Comparison of ENCODE assay signal across 21 cellular contexts in genomic region chr5:84985148-84985547, GRCh38.
DNase-seq lines count a peak whose midpoint lies in the region; ATAC-seq, FAIRE-seq and TF ChIP-seq lines count a peak whose summit lies in the region.
"Had no signal": no experiment of that assay in that cellular context is flagged by ENCODE, and none has a peak within 500 bp of the region (broad histone marks: within the 10 kb centered on the region; RNA-seq: fewer than 3 reads in every experiment).

No MANE protein-coding gene starts in this region.

- 0 out of 2 replicates have a peak overlapping the region, but pooled peaks have one; percentile 11 for H2AFZ ChIP-seq in H1 (ENCODE audit: low read length)
- H2AFZ ChIP-seq: GM23248 had no signal

- H3K27ac ChIP-seq in SJCRH30, result peak overlapping the region; percentile 93
- H3K27ac ChIP-seq in H1 (ENCODE audit: low read depth, low read length), result no peak overlapping the region
- H3K27ac ChIP-seq: 22Rv1, BLaER1, GM23248 had no signal

- H3K9me3 ChIP-seq in SJCRH30 (replicated peaks) (no peaks in the 10 kb centered on the region), H1 (ENCODE audit: insufficient read depth in 2 of 2, low read depth in 1 of 2, low read length in 1 of 2) (no peaks in the 10 kb centered on the region)
- H3K9me3 ChIP-seq: BLaER1, HAP-1 had no signal

- no peak overlapping the region for H3K23ac ChIP-seq in H1 (ENCODE audit: insufficient read length)

- H3K27me3 Mint-ChIP-seq in activated T-cell treated with anti-CD3 and anti-CD28 coated beads, Interleukin-2, amount 50 U/mL, for 72 hours (ENCODE audit: low read depth), result no peaks in the 10 kb centered on the region
- no peaks in the 10 kb centered on the region for H3K27me3 Mint-ChIP-seq in activated CD8-positive, alpha-beta memory T cell treated with anti-CD3 and anti-CD28 coated beads, Interleukin-2, amount 10 ng/mL, durations not matched to agents 7 days and 5 days
- H3K27me3 Mint-ChIP-seq: B cell; CD4-positive, alpha-beta T cell; CD8-positive, alpha-beta memory T cell had no signal

- no peak overlapping the region for H4K8ac ChIP-seq in H1 (ENCODE audit: extremely low read depth, insufficient read depth, low read length)

- no peaks in the 10 kb centered on the region for H3K79me2 ChIP-seq in H1 (ENCODE audit: control insufficient read depth in 1 of 2, insufficient read depth in 2 of 2, low read length in 2 of 2)

- H3K4me3 ChIP-seq in SJCRH30 (peak overlapping the region; percentile 48), H1 (ENCODE audit: extremely low read depth in 1 of 4, insufficient read depth in 2 of 4, low read depth in 3 of 4, low read length in 4 of 4) (no peak overlapping the region)
- H3K4me3 ChIP-seq: BLaER1, GM23248, HAP-1 had no signal

- 49% methylated on average over 3 of the region's 3 CpGs; no CpG with 5 or more reads in 1 of the 2 experiments for WGBS in H1 (ENCODE audit: extremely low coverage in 1 of 2, insufficient coverage in 1 of 2, insufficient read length in 1 of 2, insufficient replicate concordance in 2 of 2, low coverage in 1 of 2, low lambda C conversion rate in 2 of 2, missing lambda C conversion rate in 1 of 2), 2 experiments

- no peak for TF ChIP-seq EP300 in H1 (IDR thresholded peaks at IDR 0.05; ENCODE audit: borderline replicate concordance in 1 of 2, low read depth in 2 of 2, low read length in 2 of 2)

- no peak for FAIRE-seq in H1 (lab: Jason Lieb, UNC)
- FAIRE-seq: D721Med, GM19239 had no signal

- no peaks in the 10 kb centered on the region for H3K36me3 ChIP-seq in SJCRH30
- H3K36me3 ChIP-seq in H1 (ENCODE audit: control insufficient read depth in 2 of 4, insufficient read depth in 4 of 4, low read length in 3 of 4), result no peaks in the 10 kb centered on the region
- H3K36me3 ChIP-seq: BLaER1, HAP-1 had no signal

- no peak overlapping the region for H2BK120ac ChIP-seq in H1 (replicated peaks; ENCODE audit: low read depth, low read length)

- no peak for TF ChIP-seq POLR2A in H1 (IDR thresholded peaks at IDR 0.05; ENCODE audit: control extremely low read depth in 1 of 2, low read depth in 2 of 2, low read length in 2 of 2)

- H2BK20ac ChIP-seq in H1 (ENCODE audit: low read length), result no peak overlapping the region

- H4K5ac ChIP-seq in H1 (ENCODE audit: insufficient read length, low read depth, low read length), result no peak overlapping the region

- H4K91ac ChIP-seq in H1 (replicated peaks; ENCODE audit: insufficient read length, low read length), result no peak overlapping the region

- no peak overlapping the region for H3K18ac ChIP-seq in H1 (ENCODE audit: extremely low read depth, low read length)

- H2BK5ac ChIP-seq in H1 (ENCODE audit: low read depth, low read length), result no peak overlapping the region

- no peaks in the 10 kb centered on the region for H3K23me2 ChIP-seq in H1 (ENCODE audit: low read depth, low read length)

- no peak overlapping the region for H3K27ac Mint-ChIP-seq in activated T-cell treated with anti-CD3 and anti-CD28 coated beads, Interleukin-2, amount 50 U/mL, for 72 hours
- no peak overlapping the region for H3K27ac Mint-ChIP-seq in activated CD8-positive, alpha-beta memory T cell treated with anti-CD3 and anti-CD28 coated beads, Interleukin-2, amount 10 ng/mL, durations not matched to agents 7 days and 5 days
- H3K27ac Mint-ChIP-seq: B cell; CD14-positive monocyte; CD4-positive, alpha-beta T cell; CD8-positive, alpha-beta memory T cell had no signal

- no peaks in the 10 kb centered on the region for H3K4me1 Mint-ChIP-seq in activated T-cell treated with anti-CD3 and anti-CD28 coated beads, Interleukin-2, amount 50 U/mL, for 72 hours (ENCODE audit: low read depth)
- no peaks in the 10 kb centered on the region for H3K4me1 Mint-ChIP-seq in activated CD8-positive, alpha-beta memory T cell treated with anti-CD3 and anti-CD28 coated beads, Interleukin-2, amount 10 ng/mL, durations not matched to agents 7 days and 5 days
- H3K4me1 Mint-ChIP-seq: B cell; CD14-positive monocyte; CD8-positive, alpha-beta memory T cell had no signal

- H3K4ac ChIP-seq in H1 (replicated peaks; ENCODE audit: insufficient read length, low read depth, low read length), result no peak overlapping the region

- CTCF ChIA-PET in H1 (lab: Charles Lee; ENCODE audit: partially characterized antibody), result interaction anchor here (1.0 kb wide), 1 partner anchor 12 kb away, joined by 3 read pairs; no protein-coding TSS in a partner anchor
- CTCF ChIA-PET in activated CD8-positive, alpha-beta memory T cell treated with anti-CD3 and anti-CD28 coated beads, Interleukin-2, amount 10 ng/mL, durations not matched to agents 7 days and 5 days (lab: Charles Lee), result interaction anchor here (1.2 kb wide), 1 partner anchor 11 kb away, joined by 4 read pairs; no protein-coding TSS in a partner anchor

- H3K9ac ChIP-seq in H1 (replicated peaks in 1 of 4; ENCODE audit: extremely low read depth in 1 of 4, low read depth in 3 of 4, low read length in 3 of 4), result no peak overlapping the region
- H3K9ac ChIP-seq: BLaER1, GM23248 had no signal

- no peaks in the 10 kb centered on the region for H4K20me1 ChIP-seq in H1 (replicated peaks in 1 of 2; ENCODE audit: control insufficient read depth in 1 of 2, insufficient read depth in 2 of 2, low read length in 2 of 2)
- H4K20me1 ChIP-seq: BLaER1 had no signal

- no peak overlapping the region for H2BK12ac ChIP-seq in H1 (ENCODE audit: low read depth, low read length)

- no peak overlapping the region for H3K14ac ChIP-seq in H1 (ENCODE audit: insufficient read length)

- no peaks in the 10 kb centered on the region for H3K79me1 ChIP-seq in H1 (ENCODE audit: low read depth, low read length)

- DNase-seq in NCI-H748 (lab: John Stamatoyannopoulos, UW; ENCODE audit: unreplicated experiment) (peak; percentile 3), NCI-H748 treated with DMSO at 0.1 percent for 48 hours (lab: John Stamatoyannopoulos, UW) (no peak), EL (peak; percentile 3), SJCRH30 (peak in 1 of 2 experiments; percentile 56), H1 (ENCODE audit: low read depth in 1 of 2, low spot score in 2 of 2) (no peak), SW480 (ENCODE audit: low spot score) (no peak)
- DNase-seq in activated T-cell treated with anti-CD3 and anti-CD28 coated beads, Interleukin-2, amount 50 U/mL, for 72 hours, result no peak
- no peak for DNase-seq in activated CD8-positive, alpha-beta memory T cell treated with anti-CD3 and anti-CD28 coated beads, Interleukin-2, amount 10 ng/mL, durations not matched to agents 7 days and 5 days
- DNase-seq: CD4-positive, alpha-beta T cell; CD8-positive, alpha-beta memory T cell; DMS 273 treated with DMSO at 0.1 percent for 48 hours; DMS53; DMS79 treated with DMSO at 0.1 percent for 48 hours; GM23248 had no signal

- no peak for TF ChIP-seq RAD21 in H1 (IDR thresholded peaks at IDR 0.05 in 1 of 2, conservative IDR thresholded peaks at IDR 0.05 in 1 of 2; ENCODE audit: low read depth in 2 of 2, low read length in 2 of 2)

- H3K4me1 ChIP-seq in SJCRH30 (peaks cover 5% of the 10 kb centered on the region; the same call in 1 of the 2 replicates), H1 (replicated peaks in 1 of 4; ENCODE audit: control insufficient read depth in 3 of 4, insufficient read depth in 4 of 4, low read length in 3 of 4) (no peaks in the 10 kb centered on the region)
- H3K4me1 ChIP-seq: BLaER1, HAP-1 had no signal

- ATAC-seq in activated T-cell treated with anti-CD3 and anti-CD28 coated beads, Interleukin-2, amount 50 U/mL, for 72 hours (replicated peaks in 1 of 2), result no peak
- ATAC-seq in activated CD8-positive, alpha-beta memory T cell treated with anti-CD3 and anti-CD28 coated beads, Interleukin-2, amount 10 ng/mL, durations not matched to agents 7 days and 5 days, result no peak

- H3K4me3 Mint-ChIP-seq in activated T-cell treated with anti-CD3 and anti-CD28 coated beads, Interleukin-2, amount 50 U/mL, for 72 hours, result no peak overlapping the region
- no peak overlapping the region for H3K4me3 Mint-ChIP-seq in activated CD8-positive, alpha-beta memory T cell treated with anti-CD3 and anti-CD28 coated beads, Interleukin-2, amount 10 ng/mL, durations not matched to agents 7 days and 5 days
- H3K4me3 Mint-ChIP-seq: B cell; CD14-positive monocyte; CD4-positive, alpha-beta T cell; CD8-positive, alpha-beta memory T cell had no signal

- peaks cover 0 to 2% of the 10 kb centered on the region in 2 donors for H3K9me3 Mint-ChIP-seq in activated T-cell treated with anti-CD3 and anti-CD28 coated beads, Interleukin-2, amount 50 U/mL, for 72 hours
- H3K9me3 Mint-ChIP-seq in activated CD8-positive, alpha-beta memory T cell treated with anti-CD3 and anti-CD28 coated beads, Interleukin-2, amount 10 ng/mL, durations not matched to agents 7 days and 5 days (ENCODE audit: low read depth), result no peaks in the 10 kb centered on the region

- H3K27me3 ChIP-seq in SJCRH30 (no peaks in the 10 kb centered on the region), H1 (replicated peaks in 1 of 4; ENCODE audit: control insufficient read depth in 3 of 4, extremely low read depth in 1 of 4, insufficient read depth in 3 of 4, low read length in 3 of 4) (no peaks in the 10 kb centered on the region)
- H3K27me3 ChIP-seq: BLaER1 had no signal

- H2BK15ac ChIP-seq in H1 (ENCODE audit: low read length), result no peak overlapping the region

- POLR2A ChIA-PET in H1 (lab: Charles Lee; ENCODE audit: partially characterized antibody), result no interaction called here

- no peak overlapping the region for H2AK5ac ChIP-seq in H1 (ENCODE audit: low read depth, low read length)

- H3K36me3 Mint-ChIP-seq in activated T-cell treated with anti-CD3 and anti-CD28 coated beads, Interleukin-2, amount 50 U/mL, for 72 hours (ENCODE audit: insufficient read depth in 2 of 2), result no peaks in the 10 kb centered on the region
- no peaks in the 10 kb centered on the region for H3K36me3 Mint-ChIP-seq in activated CD8-positive, alpha-beta memory T cell treated with anti-CD3 and anti-CD28 coated beads, Interleukin-2, amount 10 ng/mL, durations not matched to agents 7 days and 5 days
- H3K36me3 Mint-ChIP-seq: CD14-positive monocyte; CD8-positive, alpha-beta memory T cell had no signal

- no peak for TF ChIP-seq CTCF in H1 (IDR thresholded peaks at IDR 0.05; ENCODE audit: control extremely low read depth in 1 of 3, insufficient read depth in 1 of 3, low read depth in 1 of 3, low read length in 3 of 3)

- no peak overlapping the region for H3K4me2 ChIP-seq in H1 (ENCODE audit: insufficient read depth in 1 of 2, low read depth in 2 of 2, low read length in 2 of 2)
- H3K4me2 ChIP-seq: BLaER1 had no signal

- no peak overlapping the region for H3K56ac ChIP-seq in H1 (replicated peaks; ENCODE audit: insufficient read length, low read depth, low read length)

TF ChIP-seq in H1, 55 proteins besides CTCF, POLR2A, EP300 and RAD21 (continues in another document):
- TF ChIP-seq RBBP5 (IDR thresholded peaks at IDR 0.05; ENCODE audit: borderline replicate concordance, low read depth, low read length) (no peak), ASH2L (IDR thresholded peaks at IDR 0.05; ENCODE audit: low read length) (no peak), HDAC6 (IDR thresholded peaks at IDR 0.05; ENCODE audit: low read depth, low read length) (no peak), JUN (IDR thresholded peaks at IDR 0.05; ENCODE audit: low read depth, low read length) (no peak), ATF3 (IDR thresholded peaks at IDR 0.05; ENCODE audit: insufficient read depth, low read depth, low read length) (no peak)

Comparison
In these comparisons a context has a peak if more than half of its experiments do, and no peak if none do; other contexts are left out.
1. DNase-seq: peak in NCI-H748 (single experiment) and EL (single experiment); none in NCI-H748 treated with DMSO at 0.1 percent for 48 hours (single experiment), H1 (0 of 2), activated T-cell treated with anti-CD3 and anti-CD28 coated beads, Interleukin-2, amount 50 U/mL, for 72 hours (0 of 2), activated CD8-positive, alpha-beta memory T cell treated with anti-CD3 and anti-CD28 coated beads, Interleukin-2, amount 10 ng/mL, durations not matched to agents 7 days and 5 days (single experiment) and SW480 (single experiment).